ENCODE assay signal across 8 cellular contexts in the genomic region with DNA sequence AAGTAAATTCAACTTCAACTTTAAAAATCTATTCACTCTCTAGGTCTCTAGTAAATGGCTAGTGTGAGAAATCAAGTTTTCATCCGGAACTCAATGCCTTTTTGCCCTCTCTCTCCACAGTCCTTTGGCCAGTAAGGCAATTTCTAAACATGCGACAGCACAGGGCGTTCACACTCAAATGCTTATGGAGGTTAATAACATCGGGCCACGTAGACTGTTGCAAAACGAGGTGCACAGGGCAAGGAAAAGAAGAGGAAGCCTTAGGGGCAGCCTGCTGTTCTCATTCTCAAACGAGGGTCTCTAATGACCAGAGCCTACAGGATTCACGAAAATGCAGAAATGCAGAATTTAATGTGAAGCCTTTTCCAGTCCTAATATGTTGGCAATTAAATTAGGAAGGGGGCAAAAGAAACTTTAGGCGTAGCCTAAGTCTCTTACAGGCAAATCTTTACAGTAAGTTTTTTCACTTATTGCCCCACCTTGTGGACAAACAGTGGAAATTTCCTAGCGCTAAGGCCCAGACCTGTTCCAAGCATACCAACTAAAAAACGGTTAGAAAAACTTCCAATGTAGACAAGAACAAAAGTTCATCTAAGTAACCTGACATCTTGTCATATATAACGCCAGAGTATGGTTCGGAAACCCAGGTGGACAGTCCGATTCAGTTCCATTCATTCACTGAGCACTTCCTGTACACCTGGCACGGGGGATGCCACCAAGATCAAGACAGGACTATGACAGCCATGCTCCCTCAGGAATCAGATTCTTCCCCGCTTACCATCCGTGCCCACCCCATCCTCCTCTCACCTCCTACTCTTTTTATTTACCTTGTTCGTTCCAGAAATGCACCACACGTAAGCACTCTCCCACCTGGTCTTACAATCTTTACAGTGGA. TPM values are rescaled to one million over a fixed set of nuclear protein-coding genes. Genes with fewer than 3 reads are reported as not detected.
DNase-seq lines count a peak whose midpoint lies in the region; ATAC-seq and TF ChIP-seq lines count a peak whose summit lies in the region.

No MANE protein-coding gene starts in this region.

- peak; percentile 69 for TF ChIP-seq CTCF in cardiac muscle cell (IDR thresholded peaks at IDR 0.05; ENCODE audit: low read depth, low read length)
- peak; percentile 74 for TF ChIP-seq CTCF in psoas muscle (IDR thresholded peaks at IDR 0.05)

- H3K9me3 Mint-ChIP-seq in activated naive CD4-positive, alpha-beta T cell treated with anti-CD3 and anti-CD28 coated beads, Interleukin-2, amount 50 U/mL, for 24 hours, result no peaks in the 10 kb centered on the region
- H3K9me3 Mint-ChIP-seq in activated CD4-positive, alpha-beta memory T cell treated with anti-CD3 and anti-CD28 coated beads for 36 hours, result no peaks in the 10 kb centered on the region

- intact Hi-C loops in activated CD4-positive, alpha-beta memory T cell treated with anti-CD3 and anti-CD28 coated beads for 36 hours (cut with micrococcal nuclease), result loop anchor here (1.0 to 10.0 kb wide), 6 partner anchors 42 to 400 kb away; a partner anchor contains a TSS
- intact Hi-C loops in psoas muscle (cut with DNase I), result loop anchor here (2.0 to 10.0 kb wide), 5 partner anchors 63 to 403 kb away; no protein-coding TSS in a partner anchor

- POLR2A ChIA-PET in activated CD4-positive, alpha-beta memory T cell treated with anti-CD3 and anti-CD28 coated beads for 36 hours (lab: Charles Lee), result no interaction called here

- CTCF ChIA-PET in activated CD4-positive, alpha-beta memory T cell treated with anti-CD3 and anti-CD28 coated beads for 36 hours (lab: Charles Lee), result interaction anchor here (0.7 to 4.4 kb wide), 6 partner anchors 26 to 400 kb away, joined by 3 to 25 read pairs (median 7); no protein-coding TSS in a partner anchor

- H3K27ac Mint-ChIP-seq in activated naive CD4-positive, alpha-beta T cell treated with anti-CD3 and anti-CD28 coated beads, Interleukin-2, amount 50 U/mL, for 24 hours, result no peak overlapping the region
- H3K27ac Mint-ChIP-seq in activated CD4-positive, alpha-beta memory T cell treated with anti-CD3 and anti-CD28 coated beads for 36 hours, result no peak overlapping the region

- H3K4me1 ChIP-seq in cardiac muscle cell (ENCODE audit: low read depth), result no peaks in the 10 kb centered on the region
- H3K4me1 ChIP-seq in psoas muscle, result peaks cover 3% of the 10 kb centered on the region

- no peak overlapping the region for H3K4me3 ChIP-seq in H7 (ENCODE audit: insufficient read depth, low read depth, low read length)
- no peak overlapping the region for H3K4me3 ChIP-seq in cardiac muscle cell
- H3K4me3 ChIP-seq in psoas muscle, result peak overlapping the region; percentile 44

- WGBS in psoas muscle, 3 donors, result 38 to 42% (median 42%) methylated on average over 19 of the region's 19 CpGs

- H3K4me3 Mint-ChIP-seq in activated naive CD4-positive, alpha-beta T cell treated with anti-CD3 and anti-CD28 coated beads, Interleukin-2, amount 50 U/mL, for 24 hours, result peak overlapping the region; percentile 37
- no peak overlapping the region for H3K4me3 Mint-ChIP-seq in activated CD4-positive, alpha-beta memory T cell treated with anti-CD3 and anti-CD28 coated beads for 36 hours

- peaks cover 1% of the 10 kb centered on the region for H3K27me3 Mint-ChIP-seq in activated naive CD4-positive, alpha-beta T cell treated with anti-CD3 and anti-CD28 coated beads, Interleukin-2, amount 50 U/mL, for 24 hours
- H3K27me3 Mint-ChIP-seq in activated CD4-positive, alpha-beta memory T cell treated with anti-CD3 and anti-CD28 coated beads for 36 hours, result no peaks in the 10 kb centered on the region

- H3K4me1 Mint-ChIP-seq in activated naive CD4-positive, alpha-beta T cell treated with anti-CD3 and anti-CD28 coated beads, Interleukin-2, amount 50 U/mL, for 24 hours, result peaks cover 21% of the 10 kb centered on the region
- H3K4me1 Mint-ChIP-seq in activated CD4-positive, alpha-beta memory T cell treated with anti-CD3 and anti-CD28 coated beads for 36 hours (ENCODE audit: low read depth), result peaks cover 15% of the 10 kb centered on the region

- H3K36me3 ChIP-seq in H7 (replicated peaks; ENCODE audit: control insufficient read depth, insufficient read depth, low read length) (no peaks in the 10 kb centered on the region), cardiac muscle cell (no peaks in the 10 kb centered on the region), psoas muscle (ENCODE audit: insufficient read depth in 1 of 2, low read depth in 1 of 2) (no peaks in the 10 kb centered on the region)

- DNase-seq in activated naive CD4-positive, alpha-beta T cell (lab: John Stamatoyannopoulos, UW), result no peak
- DNase-seq in H7 (peak; percentile 55), NCI-H1694 treated with DMSO at 0.1 percent for 48 hours (lab: John Stamatoyannopoulos, UW) (peak; percentile 23), cardiac muscle cell (ENCODE audit: low read depth in 1 of 2, low spot score in 1 of 2) (peak; percentile 70 to 81), psoas muscle (no peak)
- DNase-seq in activated CD4-positive, alpha-beta memory T cell treated with anti-CD3 and anti-CD28 coated beads for 36 hours, result peak; percentile 17
- DNase-seq in stimulated activated CD4-positive, alpha-beta T cell treated with anti-CD3 and anti-CD28 coated beads, Interleukin-4, amount 100 ng/mL, for 4 hours, result no peak

- H3K9me3 ChIP-seq in cardiac muscle cell (ENCODE audit: low read depth), result no peaks in the 10 kb centered on the region
- no peaks in the 10 kb centered on the region for H3K9me3 ChIP-seq in psoas muscle

- no peaks in the 10 kb centered on the region for H3K36me3 Mint-ChIP-seq in activated naive CD4-positive, alpha-beta T cell treated with anti-CD3 and anti-CD28 coated beads, Interleukin-2, amount 50 U/mL, for 24 hours
- peaks cover 2% of the 10 kb centered on the region for H3K36me3 Mint-ChIP-seq in activated CD4-positive, alpha-beta memory T cell treated with anti-CD3 and anti-CD28 coated beads for 36 hours

- H3K27ac ChIP-seq in cardiac muscle cell, result no peak overlapping the region
- H3K27ac ChIP-seq in psoas muscle, result no peak overlapping the region

- ATAC-seq in psoas muscle, result peak; percentile 60 to 78 (median 71)

- no peaks in the 10 kb centered on the region for H3K27me3 ChIP-seq in H7 (ENCODE audit: control insufficient read depth, insufficient read depth, low read length)
- no peaks in the 10 kb centered on the region for H3K27me3 ChIP-seq in cardiac muscle cell
- no peaks in the 10 kb centered on the region for H3K27me3 ChIP-seq in psoas muscle (ENCODE audit: insufficient read depth in 3 of 3, low read length in 2 of 3)

RNA-seq across cellular contexts. Expression of a gene that starts 5.1 kb away (rescaled TPM):
- 0.11 TPM in 1 of 2 replicates, not detected in the other for total RNA-seq in H7 (2014; rRNA removed; shearing (Covaris generic))
- not detected for total RNA-seq in activated CD4-positive, alpha-beta memory T cell treated with anti-CD3 and anti-CD28 coated beads for 36 hours
- total RNA-seq in cardiac muscle cell (not detected in 2 replicates), psoas muscle (not detected)
- polyA plus RNA-seq in cardiac muscle cell (not detected in 2 replicates), psoas muscle (not detected)

RNA-seq across cellular contexts. Expression of a gene that starts 5.2 kb away (rescaled TPM):
- total RNA-seq in H7 (2014; rRNA removed; shearing (Covaris generic)), result 12.9 and 13.8 TPM in 2 replicates
- total RNA-seq in activated CD4-positive, alpha-beta memory T cell treated with anti-CD3 and anti-CD28 coated beads for 36 hours, result 10 to 100 TPM; 22.1 to 23.1 TPM
- 1.8 and 5.2 TPM in 2 replicates for total RNA-seq in cardiac muscle cell
- 3.3 and 3.6 TPM in 2 replicates for polyA plus RNA-seq in cardiac muscle cell
- under 1 TPM; 0.11 to 0.34 (median 0.20) TPM for total RNA-seq in psoas muscle
- under 1 TPM; 0.01 to 0.09 (median 0.07) TPM for polyA plus RNA-seq in psoas muscle

Comparison
In these comparisons a context has a peak if more than half of its experiments do, and no peak if none do; other contexts are left out.
1. DNase-seq: peak in H7 (single experiment), NCI-H1694 treated with DMSO at 0.1 percent for 48 hours (single experiment), activated CD4-positive, alpha-beta memory T cell treated with anti-CD3 and anti-CD28 coated beads for 36 hours (single experiment) and cardiac muscle cell (2 of 2); none in activated naive CD4-positive, alpha-beta T cell (0 of 4), psoas muscle (0 of 2) and stimulated activated CD4-positive, alpha-beta T cell treated with anti-CD3 and anti-CD28 coated beads, Interleukin-4, amount 100 ng/mL, for 4 hours (0 of 2).